Comparison of ENCODE assay signal across 30 cellular contexts in genomic region chr1:70415882-70416281, GRCh38. TPM values are rescaled to one million over a fixed set of nuclear protein-coding genes. Genes with fewer than 3 reads are reported as not detected.
A peak's percentile ranks its signal among the peaks of the same experiment; 100 is the strongest.
DNase-seq lines count a peak whose midpoint lies in the region; ATAC-seq and TF ChIP-seq lines count a peak whose summit lies in the region.
"Had no signal": no experiment of that assay in that cellular context is flagged by ENCODE, and none has a peak within 500 bp of the region (broad histone marks: within the 10 kb centered on the region; RNA-seq: fewer than 3 reads in every experiment).

No MANE protein-coding gene starts in this region.

- H3K79me1 ChIP-seq in mesendoderm (ENCODE audit: low read length), result peaks cover 1% of the 10 kb centered on the region

- H3K27ac ChIP-seq in left ventricle myocardium inferior (replicated peaks) (no peak overlapping the region), mesendoderm (ENCODE audit: low read depth, low read length) (no peak overlapping the region)
- H3K27ac ChIP-seq: dorsolateral prefrontal cortex, gastroesophageal sphincter, HL-60, KMS-11, neural progenitor cell, parathyroid adenoma, Peyer's patch, tibial artery had no signal

- no peak overlapping the region for H3K4ac ChIP-seq in mesendoderm (ENCODE audit: low read depth, low read length)

- peak; percentile 33 for ATAC-seq in GM18498 (IDR thresholded peaks at IDR 0.05; ENCODE audit: unreplicated experiment)
- peak; percentile 17 for ATAC-seq in GM19351 (IDR thresholded peaks at IDR 0.05; ENCODE audit: unreplicated experiment)
- ATAC-seq in GM21825 (IDR thresholded peaks at IDR 0.05; ENCODE audit: unreplicated experiment), result peak; percentile 21
- peak; percentile 21 for ATAC-seq in HG03469 (IDR thresholded peaks at IDR 0.05; ENCODE audit: unreplicated experiment)
- no peak for ATAC-seq in HG02763 (IDR thresholded peaks at IDR 0.05; ENCODE audit: unreplicated experiment)
- no peak for ATAC-seq in esophagus mucosa
- ATAC-seq: gastroesophageal sphincter, GM23338, right cardiac atrium had no signal

- no peak overlapping the region for H3K18ac ChIP-seq in mesendoderm (ENCODE audit: low read length)

- no peak overlapping the region for H3K4me3 ChIP-seq in left ventricle myocardium inferior
- H3K4me3 ChIP-seq in mesendoderm (ENCODE audit: low read length), result no peak overlapping the region
- H3K4me3 ChIP-seq: dorsolateral prefrontal cortex, gastroesophageal sphincter, GM23338, neural progenitor cell, Peyer's patch, tibial artery had no signal

- no peak overlapping the region for H4K8ac ChIP-seq in mesendoderm (ENCODE audit: low read depth, low read length)

- H2BK120ac ChIP-seq in mesendoderm (ENCODE audit: low read depth, low read length), result no peak overlapping the region

- WGBS in mesendoderm (ENCODE audit: extremely low coverage, insufficient coverage, low lambda C conversion rate), result no CpG with 5 or more reads among the region's 4 CpGs

- no peak overlapping the region for H2BK15ac ChIP-seq in mesendoderm (replicated peaks; ENCODE audit: low read depth)

- no peak for DNase-seq in left ventricle myocardium inferior
- DNase-seq in mesendoderm, result no peak
- DNase-seq: activated CD4-positive, alpha-beta T cell treated with anti-CD3 and anti-CD28 coated beads, Interleukin-2, amount 10 ng/mL, durations not matched to agents 7 days and 5 days; activated T-cell treated with anti-CD3 and anti-CD28 coated beads, Interleukin-2, amount 50 U/mL, for 24 hours; CD4-positive, CD25-positive, alpha-beta regulatory T cell; central memory CD4-positive, alpha-beta T cell; dorsolateral prefrontal cortex; HFFc6; hippocampal formation; NCI-H1436 treated with DMSO at 0.1 percent for 48 hours; NCI-H2107; NCI-H510A treated with DMSO at 0.1 percent for 48 hours; Peyer's patch; right cardiac atrium; SHP77 treated with DMSO at 0.1 percent for 48 hours; stimulated activated CD4-positive, alpha-beta T cell treated with anti-CD3 and anti-CD28 coated beads, Interleukin-2, amount 100 ng/mL, for 24 hours; T1000; tibial artery had no signal

- H3K23ac ChIP-seq in mesendoderm (ENCODE audit: low read length), result no peak overlapping the region

- no peaks in the 10 kb centered on the region for H3K9me3 ChIP-seq in left ventricle myocardium inferior (replicated peaks)
- H3K9me3 ChIP-seq: gastroesophageal sphincter, Peyer's patch, tibial artery had no signal

- no peak overlapping the region for H3K56ac ChIP-seq in mesendoderm (ENCODE audit: low read length)

- no peak for TF ChIP-seq CTCF in left ventricle myocardium inferior (IDR thresholded peaks at IDR 0.05; ENCODE audit: borderline replicate concordance)

- H3K79me2 ChIP-seq in mesendoderm (ENCODE audit: control insufficient read depth, insufficient read depth, low read length), result peaks cover 15% of the 10 kb centered on the region
- H3K79me2 ChIP-seq: parathyroid adenoma had no signal

- no peak overlapping the region for H4K5ac ChIP-seq in mesendoderm (ENCODE audit: low read length)

- H3K4me1 ChIP-seq in left ventricle myocardium inferior (peaks cover 18% of the 10 kb centered on the region), mesendoderm (ENCODE audit: control insufficient read depth, low read depth, low read length) (no peaks in the 10 kb centered on the region)
- H3K4me1 ChIP-seq: parathyroid adenoma had no signal

- H2BK5ac ChIP-seq in mesendoderm (ENCODE audit: low read length), result no peak overlapping the region

- H3K36me3 ChIP-seq in left ventricle myocardium inferior (peaks cover 8% of the 10 kb centered on the region), mesendoderm (ENCODE audit: control insufficient read depth, insufficient read depth, low read length) (peaks cover 2% of the 10 kb centered on the region)
- H3K36me3 ChIP-seq: neural progenitor cell had no signal

- no peak overlapping the region for H2AK5ac ChIP-seq in mesendoderm (ENCODE audit: low read length)

- H3K9ac ChIP-seq in mesendoderm (ENCODE audit: low read length), result no peak overlapping the region
- H3K9ac ChIP-seq: KMS-11, neural progenitor cell, parathyroid adenoma had no signal

- no peak overlapping the region for H3K4me2 ChIP-seq in mesendoderm (ENCODE audit: low read length)
- H3K4me2 ChIP-seq: GM23338, KMS-11, neural progenitor cell had no signal

- H3K27me3 ChIP-seq in left ventricle myocardium inferior (ENCODE audit: low read depth) (no peaks in the 10 kb centered on the region), mesendoderm (ENCODE audit: insufficient read depth, low read length, poor library complexity) (no peaks in the 10 kb centered on the region)
- H3K27me3 ChIP-seq: dorsolateral prefrontal cortex, gastroesophageal sphincter, neural progenitor cell, Peyer's patch, tibial artery had no signal

- intact Hi-C loops in left ventricle myocardium inferior (cut with micrococcal nuclease), result no loop called here

RNA-seq across cellular contexts. Expression of gene CTH, which starts 4.8 kb away (rescaled TPM):
- total RNA-seq in left ventricle myocardium inferior, result 0.91 TPM
- polyA plus RNA-seq in mesendoderm (2013, experiment 1 of 2), result 18.5 TPM
- polyA plus RNA-seq in mesendoderm (2013, experiment 2 of 2), result 20.1 TPM
- 11.3 TPM for total RNA-seq in esophagus mucosa

Comparison
In these comparisons a context has a peak if more than half of its experiments do, and no peak if none do; other contexts are left out.
1. ATAC-seq: peak in GM18498 (single experiment), GM19351 (single experiment), GM21825 (single experiment) and HG03469 (single experiment); none in HG02763 (single experiment) and esophagus mucosa (single experiment).